Comparison of ENCODE assay signal across 27 cellular contexts in genomic region chr15:29319823-29320222, GRCh38.
"Had no signal": no experiment of that assay in that cellular context is flagged by ENCODE, and none has a peak within 500 bp of the region (broad histone marks: within the 10 kb centered on the region; RNA-seq: fewer than 3 reads in every experiment).

No MANE protein-coding gene starts in this region.

- DNase-seq: activated B cell treated with CpG ODN at 0.5 μM for 24 hours; activated CD4-positive, alpha-beta memory T cell treated with anti-CD3 and anti-CD28 coated beads, Interleukin-2, amount 10 ng/mL, durations not matched to agents 7 days and 5 days; activated CD4-positive, alpha-beta T cell treated with anti-CD3 and anti-CD28 coated beads for 1 hour; activated CD4-positive, alpha-beta T cell treated with anti-CD3 and anti-CD28 coated beads, Interleukin-2, amount 50 U/mL, for 1 hour; activated gamma-delta T cell treated with Interleukin-2 at 50 U/mL for 16 hours; activated naive CD4-positive, alpha-beta T cell treated with anti-CD3 and anti-CD28 coated beads, Interleukin-2, amount 50 U/mL, for 16 hours; activated naive CD8-positive, alpha-beta T cell treated with anti-CD3 and anti-CD28 coated beads, Interleukin-2, amount 10 ng/mL, durations not matched to agents 7 days and 5 days; activated T-cell treated with anti-CD3 and anti-CD28 coated beads for 4 hours; activated T-cell treated with anti-CD3 and anti-CD28 coated beads, Interleukin-2, amount 50 U/mL, for 48 hours; adrenal gland; anterior cingulate cortex; cerebellar nuclear complex; MG63; MV-4-11; NCI-H1092 treated with DMSO at 0.1 percent for 48 hours; NCI-H1436; NCI-H1694 treated with DMSO at 0.1 percent for 48 hours; NCI-H2029 treated with DMSO at 0.1 percent for 48 hours; NCI-H345; NCI-H510A; NCI-H69; NK-92 treated with Interleukin-12 subunit alpha and Interleukin-12 subunit beta, amount 100 ng/mL, for 24 hours; PC-9; SHP77 treated with DMSO at 0.1 percent for 48 hours; T-helper 17 cell; T-helper 9 cell had no signal

- H3K4me1 ChIP-seq: adrenal gland had no signal

- H3K36me3 ChIP-seq: adrenal gland, MG63 had no signal

- H3K9me3 ChIP-seq: MG63 had no signal

- ATAC-seq: activated T-helper 17 cell treated with anti-CD3 and anti-CD28 coated beads, Interleukin-2, amount 50 U/mL, for 72 hours; T-helper 17 cell had no signal

- H3K4me3 ChIP-seq: adrenal gland, MG63, PC-9 had no signal

- H3K27ac ChIP-seq: adrenal gland, PC-9 had no signal

- H3K27me3 ChIP-seq: adrenal gland, MG63 had no signal
